In genomic region chr19:17309198-17309961, GRCh38 we compare ENCODE assay signal across 8 cellular contexts. TPM values are rescaled to one million over a fixed set of nuclear protein-coding genes. Genes with fewer than 3 reads are reported as not detected.
DNase-seq lines count a peak whose midpoint lies in the region; TF ChIP-seq lines count a peak whose summit lies in the region.

Gene DDA1, plus strand, starts transcription at chr19:17309563. Its CDS starts 92 bp downstream, at chr19:17309655.

- peak within 1 kb of the TSS; percentile 97 for H3K4me2 ChIP-seq in SK-N-SH

- DNase-seq in GF-D8 (lab: John Stamatoyannopoulos, UW) (peak; percentile 99), HFFc6 (peak; percentile 100), NCI-H1048 (lab: John Stamatoyannopoulos, UW) (peak; percentile 99), SK-N-SH (peak; percentile 97), germinal center (ENCODE audit: low spot score) (peak; percentile 99), non-pigmented ciliary epithelial cell (ENCODE audit: low read depth) (peak; percentile 99), suprapubic skin (ENCODE audit: low spot score in 2 of 2) (peak; percentile 100)
- peak; percentile 99 for DNase-seq in activated naive CD4-positive, alpha-beta T cell treated with anti-CD3 and anti-CD28 coated beads, Interleukin-2, amount 50 U/mL, for 16 hours

- peak within 1 kb of the TSS; percentile 88 for H3K27ac Mint-ChIP-seq in HFFc6

- H3K4me3 ChIP-seq in SK-N-SH (ENCODE audit: low read depth in 2 of 2, low read length in 1 of 2) (peak within 1 kb of the TSS; percentile 93 to 97), suprapubic skin (peak within 1 kb of the TSS; percentile 76)

- H3K9me3 ChIP-seq in SK-N-SH (no peaks in the 10 kb centered on the region), suprapubic skin (no peaks in the 10 kb centered on the region)

- H3K27me3 ChIP-seq in SK-N-SH (ENCODE audit: insufficient read depth) (no peaks in the 10 kb centered on the region), suprapubic skin (no peaks in the 10 kb centered on the region)

- H3F3A ChIP-seq in SK-N-SH (replicated peaks; ENCODE audit: insufficient read depth): peaks cover 13% of the 10 kb centered on the region

- H3K9me3 Mint-ChIP-seq in HFFc6: no peaks in the 10 kb centered on the region

- 2% methylated on average over 27 of the region's 46 CpGs for WGBS in SK-N-SH (ENCODE audit: low lambda C conversion rate)
- 1% methylated on average over 28 of the region's 46 CpGs for WGBS in suprapubic skin

- peak within 1 kb of the TSS; percentile 90 for H3K4me3 Mint-ChIP-seq in HFFc6

- H4K20me1 ChIP-seq in SK-N-SH (ENCODE audit: insufficient read depth): peaks cover 17% of the 10 kb centered on the region

- peak within 1 kb of the TSS; percentile 68 for H2AFZ ChIP-seq in SK-N-SH (ENCODE audit: low read depth)

- POLR2A ChIA-PET in SK-N-SH (lab: Yijun Ruan, JAX): interaction anchor here (0.8 to 1.6 kb wide), 6 partner anchors 12 to 202 kb away, joined by 3 to 8 read pairs (median 4); partner anchors contain the start of genes MVB12A and PGLS

- CTCF ChIA-PET in SK-N-SH (lab: Yijun Ruan, JAX): interaction anchor here (1.1 to 1.6 kb wide), 6 partner anchors 14 to 82 kb away, joined by 3 to 6 read pairs (median 4); no protein-coding TSS in a partner anchor

- H3K4me1 ChIP-seq in SK-N-SH (ENCODE audit: control insufficient read depth in 1 of 2, insufficient read depth in 2 of 2, low read depth in 1 of 2, low read length in 1 of 2): peaks cover 12 to 20% of the 10 kb centered on the region in 2 experiments
- H3K4me1 ChIP-seq in suprapubic skin: peaks cover 57% of the 10 kb centered on the region

- no peak for TF ChIP-seq CTCF in HFFc6 (IDR thresholded peaks at IDR 0.05)
- TF ChIP-seq CTCF in SK-N-SH (IDR thresholded peaks at IDR 0.05): no peak
- no peak for TF ChIP-seq CTCF in suprapubic skin (IDR thresholded peaks at IDR 0.05)

- H3K79me2 ChIP-seq in SK-N-SH (ENCODE audit: insufficient read depth): peaks cover 69% of the 10 kb centered on the region

- no peaks in the 10 kb centered on the region for H3K9me2 ChIP-seq in SK-N-SH

- no peak for TF ChIP-seq RAD21 in SK-N-SH (IDR thresholded peaks at IDR 0.05; ENCODE audit: low read length)

- H3K36me3 Mint-ChIP-seq in HFFc6 (ENCODE audit: low read depth): peaks cover 11% of the 10 kb centered on the region

- TF ChIP-seq EP300 in SK-N-SH (IDR thresholded peaks at IDR 0.05; ENCODE audit: borderline replicate concordance in 1 of 2, low read depth in 1 of 2, low read length in 1 of 2) (no peak), suprapubic skin (IDR thresholded peaks at IDR 0.05) (no peak)

- H3K9ac ChIP-seq in SK-N-SH: peak within 1 kb of the TSS; percentile 97

- H3K27ac ChIP-seq in SK-N-SH (ENCODE audit: low read depth in 2 of 2, low read length in 1 of 2) (peak within 1 kb of the TSS; percentile 49 to 84), suprapubic skin (peak within 1 kb of the TSS; percentile 63)

- TF ChIP-seq POLR2A in suprapubic skin (IDR thresholded peaks at IDR 0.05): peak in 1 of 2 donors; percentile 27

- H3K36me3 ChIP-seq in SK-N-SH (replicated peaks in 1 of 2; ENCODE audit: control insufficient read depth in 1 of 2, insufficient read depth in 2 of 2, low read length in 1 of 2) (peaks cover 4 to 13% of the 10 kb centered on the region in 2 experiments), suprapubic skin (peaks cover 12% of the 10 kb centered on the region)

- H3K4me1 Mint-ChIP-seq in HFFc6 (ENCODE audit: low read depth): peaks cover 46% of the 10 kb centered on the region

- H3K27me3 Mint-ChIP-seq in HFFc6 (ENCODE audit: insufficient read depth): no peaks in the 10 kb centered on the region; the same call in 1 of the 2 replicates

TF ChIP-seq in SK-N-SH, 30 proteins besides CTCF, POLR2A, EP300 and RAD21:
- TF ChIP-seq MEF2A (IDR thresholded peaks at IDR 0.05; ENCODE audit: borderline replicate concordance, low read depth) (no peak), FOSL2 (IDR thresholded peaks at IDR 0.05; ENCODE audit: borderline replicate concordance, low read depth) (no peak), SIN3A (IDR thresholded peaks at IDR 0.05; ENCODE audit: borderline replicate concordance, low read depth, low read length) (0 out of 2 replicates have a peak, but pooled peaks have one; percentile 22), TAF1 (IDR thresholded peaks at IDR 0.05; ENCODE audit: borderline replicate concordance, low read depth, low read length) (peak; percentile 69), RCOR1 (IDR thresholded peaks at IDR 0.05; ENCODE audit: low read length) (no peak), IRF3 (IDR thresholded peaks at IDR 0.05; ENCODE audit: low read depth, low read length) (peak; percentile 89), RFX5 (IDR thresholded peaks at IDR 0.05; ENCODE audit: low read length) (no peak; the same call in 1 of the 2 replicates), CHD2 (IDR thresholded peaks at IDR 0.05; ENCODE audit: low read length, partially characterized antibody) (peak; percentile 95), PBX3 (IDR thresholded peaks at IDR 0.05) (peak; percentile 83), POLR2AphosphoS5 (IDR thresholded peaks at IDR 0.05; ENCODE audit: low read depth, low read length) (peak; percentile 82), GABPA (IDR thresholded peaks at IDR 0.05; ENCODE audit: low read depth) (peak; percentile 87), GATA2 (CRISPR knock-in tag; IDR thresholded peaks at IDR 0.05) (no peak), ELF1 (IDR thresholded peaks at IDR 0.05) (peak; percentile 84), YY1 (IDR thresholded peaks at IDR 0.05; ENCODE audit: low read depth) (peak; percentile 79), JUND (IDR thresholded peaks at IDR 0.05) (no peak), RXRA (IDR thresholded peaks at IDR 0.05; ENCODE audit: borderline replicate concordance, low read depth) (no peak)

RNA-seq across cellular contexts. Expression of gene DDA1, which starts in this region (rescaled TPM):
- total RNA-seq in HFFc6 (2021; fragmentation: NEBNext Ultra II Directional; extraction: Animal tissue kit (Norgen Biotek cat#: 25700)): 10 to 100 TPM; 77.1 to 92.5 (median 83.4) TPM
- polyA plus RNA-seq in SK-N-SH (2012; rRNA removed): 112 and 135 TPM in 2 replicates
- 110 and 115 TPM in 2 replicates for polyA plus RNA-seq in SK-N-SH (2012; cell fraction: cytosol; rRNA removed)
- polyA plus RNA-seq in SK-N-SH (2012; cell fraction: nucleus; rRNA removed): 90.9 and 103 TPM in 2 replicates
- 10 to 100 TPM; 17.9 to 35.2 (median 22.8) TPM for total RNA-seq in suprapubic skin

Comparison
In these comparisons a context has a peak if more than half of its experiments do, and no peak if none do; other contexts are left out.
1. Peak in every context shown above with its lines: DNase-seq, H3K4me3 ChIP-seq and H3K27ac ChIP-seq.